ENCODE assay signal across 13 cellular contexts in genomic region chr4:78735697-78736096, GRCh38. TPM values are rescaled to one million over a fixed set of nuclear protein-coding genes. Genes with fewer than 3 reads are reported as not detected.
DNase-seq lines count a peak whose midpoint lies in the region; ATAC-seq and TF ChIP-seq lines count a peak whose summit lies in the region.
"Had no signal": no experiment of that assay in that cellular context is flagged by ENCODE, and none has a peak within 500 bp of the region (broad histone marks: within the 10 kb centered on the region; RNA-seq: fewer than 3 reads in every experiment).

No MANE protein-coding gene starts in this region.

- no peaks in the 10 kb centered on the region for H3K4me1 ChIP-seq in BE2C
- H3K4me1 ChIP-seq: upper lobe of right lung had no signal

- no peaks in the 10 kb centered on the region for H3K36me3 ChIP-seq in BE2C
- H3K36me3 ChIP-seq: upper lobe of right lung had no signal

- TF ChIP-seq CTCF in GM12865 (IDR thresholded peaks at IDR 0.05; ENCODE audit: insufficient read depth, low read depth, low read length, missing control alignments), result no peak
- no peak for TF ChIP-seq CTCF in BE2C (IDR thresholded peaks at IDR 0.05; ENCODE audit: low read depth, low read length)

- DNase-seq in GM12865 (ENCODE audit: low read depth), result peak; percentile 34
- DNase-seq in DMS114 treated with DMSO at 0.1 percent for 48 hours (lab: John Stamatoyannopoulos, UW; ENCODE audit: unreplicated experiment), result no peak
- no peak for DNase-seq in T1000 (lab: John Stamatoyannopoulos, UW)
- no peak for DNase-seq in BE2C
- DNase-seq: DMS79, NCI-H2171, upper lobe of right lung had no signal

- peak; percentile 55 for ATAC-seq in GM19372 (IDR thresholded peaks at IDR 0.05; ENCODE audit: low read depth, unreplicated experiment)
- peak; percentile 75 for ATAC-seq in HG02852 (IDR thresholded peaks at IDR 0.05; ENCODE audit: unreplicated experiment)
- ATAC-seq in HG03565 (IDR thresholded peaks at IDR 0.05; ENCODE audit: unreplicated experiment), result peak; percentile 69
- no peak for ATAC-seq in HG03108 (IDR thresholded peaks at IDR 0.05; ENCODE audit: unreplicated experiment)
- ATAC-seq: Panc1, upper lobe of right lung had no signal

- H3K27me3 ChIP-seq in BE2C, result no peaks in the 10 kb centered on the region
- H3K27me3 ChIP-seq: upper lobe of right lung had no signal

- H3K9me3 ChIP-seq in BE2C, result no peaks in the 10 kb centered on the region
- H3K9me3 ChIP-seq: upper lobe of right lung had no signal

- no peak overlapping the region for H3K4me3 ChIP-seq in GM12865 (ENCODE audit: low read depth, low read length)
- H3K4me3 ChIP-seq in BE2C (ENCODE audit: low read depth, low read length), result no peak overlapping the region
- H3K4me3 ChIP-seq: lung, upper lobe of right lung had no signal

RNA-seq across cellular contexts. Expression of gene BMP2K, which starts 40.5 kb away (rescaled TPM):
- 2.8 TPM for polyA plus RNA-seq in BE2C (2012; ENCODE audit: insufficient read depth, insufficient read length, low read depth)
